ENCODE assay signal across 24 cellular contexts in the genomic region with DNA sequence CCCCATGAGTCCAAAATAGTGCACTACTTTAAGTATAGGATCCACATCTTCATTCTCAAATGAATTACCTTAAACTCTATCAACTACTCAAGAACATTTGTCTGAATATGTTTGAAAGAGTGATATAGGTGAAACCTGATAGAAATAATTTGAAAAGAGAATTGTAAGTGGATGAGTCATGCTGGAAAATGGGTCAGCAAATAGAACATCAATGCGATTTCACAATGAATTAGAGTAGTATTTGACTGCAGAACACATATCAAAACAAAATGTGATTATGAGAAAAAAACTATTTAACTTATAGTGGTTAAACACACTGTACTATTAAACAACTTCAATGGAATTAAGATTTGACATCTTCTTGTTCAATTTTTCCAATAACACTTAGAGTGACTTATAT.
A peak's percentile ranks its signal among the peaks of the same experiment; 100 is the strongest.
DNase-seq lines count a peak whose midpoint lies in the region; ATAC-seq, FAIRE-seq and TF ChIP-seq lines count a peak whose summit lies in the region.
"Had no signal": no experiment of that assay in that cellular context is flagged by ENCODE, and none has a peak within 500 bp of the region (broad histone marks: within the 10 kb centered on the region; RNA-seq: fewer than 3 reads in every experiment).

No MANE protein-coding gene starts in this region.

- 69% methylated on average over 1 of the region's 1 CpG for WGBS in liver
- WGBS in HepG2 (ENCODE audit: low lambda C conversion rate) = 0% methylated on average over 1 of the region's 1 CpG

- no peak for TF ChIP-seq EP300 in HepG2 (IDR thresholded peaks at IDR 0.05; ENCODE audit: low read depth in 2 of 2, low read length in 2 of 2)
- TF ChIP-seq EP300 in HepG2 (CRISPR knock-in tag; IDR thresholded peaks at IDR 0.05; ENCODE audit: borderline replicate concordance) = no peak

- H3K27me3 ChIP-seq in liver (ENCODE audit: control insufficient read depth in 4 of 4, insufficient read depth in 4 of 4, low read length in 3 of 4) (no peaks in the 10 kb centered on the region), HepG2 (ENCODE audit: control insufficient read depth in 1 of 2, insufficient read depth in 2 of 2, low read length in 2 of 2) (no peaks in the 10 kb centered on the region), MG63 (no peaks in the 10 kb centered on the region)
- H3K27me3 ChIP-seq: BLaER1, Peyer's patch had no signal

- H2AFZ ChIP-seq in HepG2 (ENCODE audit: low read length) = no peak overlapping the region

- no peaks in the 10 kb centered on the region for H3K36me3 Mint-ChIP-seq in activated CD4-positive, alpha-beta T cell treated with anti-CD3 and anti-CD28 coated beads, Interleukin-2, amount 10 ng/mL, durations not matched to agents 7 days and 5 days (ENCODE audit: low read depth)

- H3K79me2 ChIP-seq in HepG2 (ENCODE audit: insufficient read depth, low read length) = no peaks in the 10 kb centered on the region

- CTCF ChIA-PET in HepG2 (lab: Yijun Ruan, JAX; ENCODE audit: low intra/inter-chr PET ratio, low total read pairs) = no interaction called here
- CTCF ChIA-PET in activated CD4-positive, alpha-beta T cell treated with anti-CD3 and anti-CD28 coated beads, Interleukin-2, amount 10 ng/mL, durations not matched to agents 7 days and 5 days (lab: Charles Lee) = no interaction called here

- no peak for TF ChIP-seq CTCF in liver (IDR thresholded peaks at IDR 0.05; ENCODE audit: low read depth, low read length, missing input control)
- TF ChIP-seq CTCF in HepG2 (CRISPR knock-in tag; IDR thresholded peaks at IDR 0.05) = no peak
- TF ChIP-seq CTCF in epithelial cell of esophagus (IDR thresholded peaks at IDR 0.05; ENCODE audit: insufficient read depth, low read depth, low read length, missing control alignments) = no peak

- peaks cover 0 to 3% (median under 1%) of the 10 kb centered on the region in 4 donors for H3K4me1 ChIP-seq in liver (ENCODE audit: control insufficient read depth in 4 of 4, insufficient read depth in 4 of 4, low read length in 3 of 4)
- H3K4me1 ChIP-seq in HepG2 (ENCODE audit: insufficient read depth, low read length) = no peaks in the 10 kb centered on the region
- H3K4me1 ChIP-seq: Peyer's patch had no signal

- H3K9me3 ChIP-seq in liver (ENCODE audit: control insufficient read depth in 4 of 4, low read length in 3 of 4) (no peaks in the 10 kb centered on the region), HepG2 (ENCODE audit: low read length) (no peaks in the 10 kb centered on the region), MG63 (no peaks in the 10 kb centered on the region)
- H3K9me3 ChIP-seq: BLaER1, Peyer's patch had no signal

- in situ Hi-C loops in HepG2 (cut with HindIII; ENCODE audit: extremely low pct_ligation_motif_present, low pct_unique_long_range_greater_than_20kb) = no loop called here

- H3K4me3 Mint-ChIP-seq in activated CD4-positive, alpha-beta T cell treated with anti-CD3 and anti-CD28 coated beads, Interleukin-2, amount 10 ng/mL, durations not matched to agents 7 days and 5 days = no peak overlapping the region
- H3K4me3 Mint-ChIP-seq: CD4-positive, alpha-beta T cell had no signal

- peaks cover 6% of the 10 kb centered on the region for H3K9me3 Mint-ChIP-seq in activated CD4-positive, alpha-beta T cell treated with anti-CD3 and anti-CD28 coated beads, Interleukin-2, amount 10 ng/mL, durations not matched to agents 7 days and 5 days

- no peak overlapping the region for H3K27ac Mint-ChIP-seq in activated CD4-positive, alpha-beta T cell treated with anti-CD3 and anti-CD28 coated beads, Interleukin-2, amount 10 ng/mL, durations not matched to agents 7 days and 5 days
- H3K27ac Mint-ChIP-seq: CD4-positive, alpha-beta T cell had no signal

- FAIRE-seq in HepG2 (lab: Jason Lieb, UNC) = no peak
- FAIRE-seq: GM19239, H54 had no signal

- no peak overlapping the region for H3K9ac ChIP-seq in liver (ENCODE audit: low read depth in 1 of 2, low read length in 2 of 2)
- H3K9ac ChIP-seq in HepG2 (ENCODE audit: insufficient read depth, low read depth, low read length) = no peak overlapping the region
- H3K9ac ChIP-seq: BLaER1 had no signal

- no TSS peak for BruUV-seq in HepG2 (replicated peaks; lab: Mats Ljungman, UMichigan)

- H3K4me3 ChIP-seq in liver (ENCODE audit: low read depth in 1 of 3, low read length in 3 of 3) = no peak overlapping the region
- no peak overlapping the region for H3K4me3 ChIP-seq in HepG2 (replicated peaks in 1 of 3; ENCODE audit: insufficient read depth in 1 of 3, low read depth in 2 of 3, low read length in 3 of 3)
- no peak overlapping the region for H3K4me3 ChIP-seq in epithelial cell of esophagus (ENCODE audit: low read length)
- no peak overlapping the region for H3K4me3 ChIP-seq in MG63
- H3K4me3 ChIP-seq: BLaER1, Peyer's patch had no signal

- no peak overlapping the region for H3K4me2 ChIP-seq in HepG2 (ENCODE audit: low read depth, low read length)
- H3K4me2 ChIP-seq: BLaER1 had no signal

- H4K20me1 ChIP-seq in HepG2 (ENCODE audit: insufficient read depth, low read length) = no peaks in the 10 kb centered on the region
- H4K20me1 ChIP-seq: BLaER1 had no signal

- POLR2A ChIA-PET in HepG2 (lab: Yijun Ruan, JAX) = no interaction called here
- POLR2A ChIA-PET in activated CD4-positive, alpha-beta T cell treated with anti-CD3 and anti-CD28 coated beads, Interleukin-2, amount 10 ng/mL, durations not matched to agents 7 days and 5 days (lab: Charles Lee) = no interaction called here

- ATAC-seq in HepG2 = no peak

- no peaks in the 10 kb centered on the region for H3K36me3 ChIP-seq in liver (ENCODE audit: control insufficient read depth in 4 of 4, insufficient read depth in 3 of 4, low read depth in 1 of 4, low read length in 3 of 4)
- H3K36me3 ChIP-seq in HepG2 (replicated peaks in 1 of 2; ENCODE audit: control insufficient read depth in 1 of 2, insufficient read depth in 2 of 2, low read length in 2 of 2) = no peaks in the 10 kb centered on the region
- no peaks in the 10 kb centered on the region for H3K36me3 ChIP-seq in MG63
- H3K36me3 ChIP-seq: BLaER1, Peyer's patch had no signal

- no peaks in the 10 kb centered on the region for H3K4me1 Mint-ChIP-seq in activated CD4-positive, alpha-beta T cell treated with anti-CD3 and anti-CD28 coated beads, Interleukin-2, amount 10 ng/mL, durations not matched to agents 7 days and 5 days

- no peak overlapping the region for H3K27ac ChIP-seq in liver (ENCODE audit: low read depth in 1 of 2, low read length in 2 of 2)
- no peak overlapping the region for H3K27ac ChIP-seq in HepG2 (ENCODE audit: extremely low read length, insufficient read depth, low read length)
- H3K27ac ChIP-seq: BLaER1, Peyer's patch had no signal

- TF ChIP-seq RAD21 in liver (IDR thresholded peaks at IDR 0.05) (no peak), HepG2 (CRISPR knock-in tag; IDR thresholded peaks at IDR 0.05) (no peak)

- no peaks in the 10 kb centered on the region for H3K27me3 Mint-ChIP-seq in activated CD4-positive, alpha-beta T cell treated with anti-CD3 and anti-CD28 coated beads, Interleukin-2, amount 10 ng/mL, durations not matched to agents 7 days and 5 days
- H3K27me3 Mint-ChIP-seq: CD4-positive, alpha-beta T cell had no signal

- no peak for TF ChIP-seq POLR2A in HepG2 (IDR thresholded peaks at IDR 0.05; ENCODE audit: insufficient read depth in 1 of 2, low read depth in 2 of 2, low read length in 2 of 2)

- DNase-seq in HepG2 (ENCODE audit: low spot score) (no peak), NCI-H1436 treated with DMSO at 0.1 percent for 48 hours (lab: John Stamatoyannopoulos, UW) (peak; percentile 77), epithelial cell of esophagus (ENCODE audit: low read depth) (peak; percentile 53), HUDEP-2 (lab: John Stamatoyannopoulos, UW; ENCODE audit: unreplicated experiment in 76 of 76) (no peak), MG63 (no peak)
- DNase-seq in activated CD4-positive, alpha-beta T cell treated with anti-CD3 and anti-CD28 coated beads, Interleukin-2, amount 10 ng/mL, durations not matched to agents 7 days and 5 days = no peak
- DNase-seq: CD4-positive, alpha-beta T cell; COR-L47; DMS 273 treated with DMSO at 0.1 percent for 48 hours; GF-D8; Kasumi-1; MM.1S; NCI-H1048; NCI-H1417 treated with DMSO at 0.1 percent for 48 hours; NCI-H2029 treated with DMSO at 0.1 percent for 48 hours; NCI-H2171 treated with DMSO at 0.1 percent for 48 hours; NCI-H526; NK-92 treated with Interleukin-12 subunit alpha and Interleukin-12 subunit beta, amount 100 ng/mL, for 24 hours; Peyer's patch; T-helper 1 cell had no signal

- intact Hi-C loops in HepG2 (cut with micrococcal nuclease; ENCODE audit: unreplicated experiment) = no loop called here

TF ChIP-seq in liver, 16 proteins besides CTCF, POLR2A, EP300 and RAD21 (continues in another document):
- no peak for TF ChIP-seq RXRA (IDR thresholded peaks at IDR 0.05)

TF ChIP-seq in HepG2, 621 proteins besides CTCF, POLR2A, EP300 and RAD21 (continues in another document):
- TF ChIP-seq DNMT1 (CRISPR knock-in tag; IDR thresholded peaks at IDR 0.05) = no peak
- TF ChIP-seq YEATS4 (CRISPR knock-in tag; IDR thresholded peaks at IDR 0.05; ENCODE audit: borderline replicate concordance) = no peak
- no peak for TF ChIP-seq SIX1 (CRISPR knock-in tag; IDR thresholded peaks at IDR 0.05; ENCODE audit: borderline replicate concordance)
- no peak for TF ChIP-seq ARNT (IDR thresholded peaks at IDR 0.05)
- TF ChIP-seq ZNF235 (CRISPR knock-in tag; IDR thresholded peaks at IDR 0.05; ENCODE audit: borderline replicate concordance) = no peak
- TF ChIP-seq FOXK2 (IDR thresholded peaks at IDR 0.05) = no peak
- TF ChIP-seq ZNF589 (CRISPR knock-in tag; conservative IDR thresholded peaks at IDR 0.05) = no peak
- no peak for TF ChIP-seq LCORL (IDR thresholded peaks at IDR 0.05)
- no peak for TF ChIP-seq LCORL (CRISPR knock-in tag; IDR thresholded peaks at IDR 0.05)
- TF ChIP-seq RORA (CRISPR knock-in tag; IDR thresholded peaks at IDR 0.05) = no peak
- no peak for TF ChIP-seq MYNN (CRISPR knock-in tag; IDR thresholded peaks at IDR 0.05; ENCODE audit: low read depth)
- TF ChIP-seq ZNF329 (CRISPR knock-in tag; IDR thresholded peaks at IDR 0.05; ENCODE audit: low read depth) = no peak
- TF ChIP-seq, protein P1, sequence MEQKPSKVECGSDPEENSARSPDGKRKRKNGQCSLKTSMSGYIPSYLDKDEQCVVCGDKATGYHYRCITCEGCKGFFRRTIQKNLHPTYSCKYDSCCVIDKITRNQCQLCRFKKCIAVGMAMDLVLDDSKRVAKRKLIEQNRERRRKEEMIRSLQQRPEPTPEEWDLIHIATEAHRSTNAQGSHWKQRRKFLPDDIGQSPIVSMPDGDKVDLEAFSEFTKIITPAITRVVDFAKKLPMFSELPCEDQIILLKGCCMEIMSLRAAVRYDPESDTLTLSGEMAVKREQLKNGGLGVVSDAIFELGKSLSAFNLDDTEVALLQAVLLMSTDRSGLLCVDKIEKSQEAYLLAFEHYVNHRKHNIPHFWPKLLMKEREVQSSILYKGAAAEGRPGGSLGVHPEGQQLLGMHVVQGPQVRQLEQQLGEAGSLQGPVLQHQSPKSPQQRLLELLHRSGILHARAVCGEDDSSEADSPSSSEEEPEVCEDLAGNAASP (CRISPR knock-in tag; IDR thresholded peaks at IDR 0.05; ENCODE audit: borderline replicate concordance) = no peak
- no peak for TF ChIP-seq ZNF33A (CRISPR knock-in tag; IDR thresholded peaks at IDR 0.05; ENCODE audit: borderline replicate concordance)

Comparison
In these comparisons a context has a peak if more than half of its experiments do, and no peak if none do; other contexts are left out.
1. DNase-seq: peak in NCI-H1436 treated with DMSO at 0.1 percent for 48 hours (single experiment) and epithelial cell of esophagus (single experiment); none in HepG2 (single experiment), HUDEP-2 (0 of 76), MG63 (single experiment) and activated CD4-positive, alpha-beta T cell treated with anti-CD3 and anti-CD28 coated beads, Interleukin-2, amount 10 ng/mL, durations not matched to agents 7 days and 5 days (single experiment).